ENCODE assay signal across 10 cellular contexts in the genomic region with DNA sequence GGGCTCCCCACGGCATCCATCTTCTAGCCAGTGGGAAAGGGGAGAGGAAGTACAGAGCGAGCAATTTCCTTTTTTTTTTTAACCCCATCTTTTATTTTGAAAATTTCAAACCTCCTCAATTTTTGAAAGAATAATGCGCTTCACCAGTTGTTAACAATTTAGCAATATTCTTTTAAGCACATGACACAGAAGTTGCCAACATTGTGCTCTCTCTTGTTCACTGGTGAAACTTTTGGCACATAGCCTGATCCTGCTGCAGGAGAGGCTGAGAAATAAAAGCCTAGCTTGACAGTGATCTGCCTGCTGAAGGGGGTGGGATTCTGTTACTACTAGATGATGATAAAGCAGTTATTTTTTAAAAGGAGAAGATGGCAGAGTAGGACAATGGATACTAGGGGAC. TPM values are rescaled to one million over a fixed set of nuclear protein-coding genes. Genes with fewer than 3 reads are reported as not detected.
DNase-seq lines count a peak whose midpoint lies in the region; FAIRE-seq and TF ChIP-seq lines count a peak whose summit lies in the region.
"Had no signal": no experiment of that assay in that cellular context is flagged by ENCODE, and none has a peak within 500 bp of the region (broad histone marks: within the 10 kb centered on the region; RNA-seq: fewer than 3 reads in every experiment).

No MANE protein-coding gene starts in this region.

- intact Hi-C loops in Calu3 (cut with micrococcal nuclease; ENCODE audit: unreplicated experiment) (loop anchor here (5.0 kb wide), 2 partner anchors 54 to 194 kb away; a partner anchor contains a TSS), dorsolateral prefrontal cortex (cut with DNase I) (loop anchor here (2.0 to 5.0 kb wide), 5 partner anchors 56 to 194 kb away; a partner anchor contains a TSS)

- peak overlapping the region in 27 of 59 donors; percentile 1 to 96 (median 84) for H3K4me3 ChIP-seq in dorsolateral prefrontal cortex

- H3K27me3 ChIP-seq in dorsolateral prefrontal cortex: no peaks in the 10 kb centered on the region

- H3K36me3 Mint-ChIP-seq in Calu3 (ENCODE audit: insufficient read depth, unreplicated experiment): peaks cover 34% of the 10 kb centered on the region

- no peak for DNase-seq in Calu3
- peak; percentile 4 for DNase-seq in NCI-H446 treated with DMSO at 0.1 percent for 48 hours (lab: John Stamatoyannopoulos, UW)
- no peak for DNase-seq in dorsolateral prefrontal cortex
- DNase-seq in pons (ENCODE audit: low spot score): peak; percentile 70
- no peak for DNase-seq in NCI-H82 (lab: John Stamatoyannopoulos, UW)
- DNase-seq in frontal cortex (ENCODE audit: low spot score in 2 of 2): no peak
- no peak for DNase-seq in activated effector memory CD4-positive, alpha-beta T cell treated with Interleukin-2 at 50 U/mL for 16 hours
- DNase-seq in NCI-H128 (lab: John Stamatoyannopoulos, UW; ENCODE audit: unreplicated experiment): no peak

- no peak for TF ChIP-seq CTCF in Calu3 (IDR thresholded peaks at IDR 0.05; ENCODE audit: unreplicated experiment)
- no peak for TF ChIP-seq CTCF in dorsolateral prefrontal cortex (IDR thresholded peaks at IDR 0.05 in 54 of 56, conservative IDR thresholded peaks at IDR 0.05 in 2 of 56; ENCODE audit: low read depth in 1 of 56, partially characterized antibody in 56 of 56)

- peak overlapping the region; percentile 86 for H3K27ac Mint-ChIP-seq in Calu3 (ENCODE audit: unreplicated experiment)

- peak overlapping the region; percentile 83 for H3K4me3 Mint-ChIP-seq in Calu3 (ENCODE audit: low read depth, unreplicated experiment)

- H3K27ac ChIP-seq in dorsolateral prefrontal cortex: peak overlapping the region in 58 of 59 donors; percentile 38 to 100 (median 98)

- CTCF ChIA-PET in Calu3 (lab: Charles Lee): no interaction called here

- H3K4me1 Mint-ChIP-seq in Calu3 (ENCODE audit: low read depth, unreplicated experiment): peaks cover 27% of the 10 kb centered on the region

- H3K27me3 Mint-ChIP-seq in Calu3 (ENCODE audit: unreplicated experiment): no peaks in the 10 kb centered on the region

- no peak for FAIRE-seq in frontal cortex (lab: Jason Lieb, UNC)
- FAIRE-seq: GM18507, islet of Langerhans had no signal

- no TSS peak for BruUV-seq in Calu3 (replicated peaks; lab: Mats Ljungman, UMichigan)

- H3K9me3 Mint-ChIP-seq in Calu3 (ENCODE audit: low read depth, unreplicated experiment): no peaks in the 10 kb centered on the region

RNA-seq across cellular contexts. Expression of a gene that starts 12.9 kb away (rescaled TPM):
- total RNA-seq in Calu3 (2022) (53.2 and 63.4 TPM in 2 replicates), dorsolateral prefrontal cortex (10 to 100 TPM; 35.7 to 71.0 (median 51.2) TPM), frontal cortex (9.4 TPM)

RNA-seq across cellular contexts. Expression of a gene that starts 13.1 kb away (rescaled TPM):
- total RNA-seq in Calu3 (2022) (2.7 TPM in 2 replicates), dorsolateral prefrontal cortex (1 to 10 TPM; 2.8 to 7.5 (median 4.5) TPM), frontal cortex (4.9 TPM)

RNA-seq across cellular contexts. Expression of a gene that starts 38.9 kb away (rescaled TPM):
- not detected in 2 replicates for total RNA-seq in Calu3 (2022)
- under 1 TPM in 1 of 120 experiments, not detected in 119; 0.59 TPM for total RNA-seq in dorsolateral prefrontal cortex
- not detected for total RNA-seq in frontal cortex

RNA-seq across cellular contexts. Expression of a gene that starts 44.4 kb away (rescaled TPM):
- total RNA-seq in Calu3 (2022) (28.5 and 30.6 TPM in 2 replicates), dorsolateral prefrontal cortex (10 to 100 TPM; 22.1 to 65.7 (median 42.7) TPM), frontal cortex (42.0 TPM)

RNA-seq across cellular contexts. Expression of a gene that starts 55.4 kb away (rescaled TPM):
- 13.8 and 14.3 TPM in 2 replicates for total RNA-seq in Calu3 (2022)
- 10 to 100 TPM; 10.1 to 18.8 (median 14.4) TPM for total RNA-seq in dorsolateral prefrontal cortex
- 10.2 TPM for total RNA-seq in frontal cortex

Comparison
In these comparisons a context has a peak if more than half of its experiments do, and no peak if none do; other contexts are left out.
1. DNase-seq: peak in NCI-H446 treated with DMSO at 0.1 percent for 48 hours (single experiment) and pons (single experiment); none in Calu3 (single experiment), dorsolateral prefrontal cortex (0 of 10), NCI-H82 (single experiment), frontal cortex (0 of 2), activated effector memory CD4-positive, alpha-beta T cell treated with Interleukin-2 at 50 U/mL for 16 hours (single experiment) and NCI-H128 (single experiment).